ENCODE assay signal across 10 cellular contexts in genomic region chr14:99522934-99523660, GRCh38. TPM values are rescaled to one million over a fixed set of nuclear protein-coding genes. Genes with fewer than 3 reads are reported as not detected.
A peak's percentile ranks its signal among the peaks of the same experiment; 100 is the strongest.
DNase-seq lines count a peak whose midpoint lies in the region; ATAC-seq, FAIRE-seq and TF ChIP-seq lines count a peak whose summit lies in the region.
"Had no signal": no experiment of that assay in that cellular context is flagged by ENCODE, and none has a peak within 500 bp of the region (broad histone marks: within the 10 kb centered on the region; RNA-seq: fewer than 3 reads in every experiment).

No MANE protein-coding gene starts in this region.

- H3K4me3 ChIP-seq in WI38 (ENCODE audit: low read depth, low read length) (peak overlapping the region; percentile 23; the same call in 1 of the 2 replicates), breast epithelium (no peak overlapping the region)

- ATAC-seq in left ventricle myocardium superior = no peak
- ATAC-seq: esophagus mucosa had no signal

- H3K9me3 ChIP-seq in breast epithelium = no peaks in the 10 kb centered on the region

- no peak overlapping the region for H3K27ac ChIP-seq in breast epithelium

- H3K36me3 ChIP-seq in breast epithelium = no peaks in the 10 kb centered on the region

- no peaks in the 10 kb centered on the region for H3K27me3 ChIP-seq in breast epithelium

- peak; percentile 85 for FAIRE-seq in G401.6 (lab: Jason Lieb, UNC)
- FAIRE-seq in frontal cortex (lab: Jason Lieb, UNC) = no peak

- no peak for TF ChIP-seq POLR2A in breast epithelium (IDR thresholded peaks at IDR 0.05)

- TF ChIP-seq CTCF in WI38 (IDR thresholded peaks at IDR 0.05; ENCODE audit: low read depth, low read length) (no peak), progenitor cell of endocrine pancreas (IDR thresholded peaks at IDR 0.05; ENCODE audit: unreplicated experiment) (no peak), breast epithelium (IDR thresholded peaks at IDR 0.05) (no peak)

- intact Hi-C loops in left ventricle myocardium superior (cut with micrococcal nuclease) = loop anchor here (5.0 kb wide), 1 partner anchor 104 kb away; no protein-coding TSS in a partner anchor
- intact Hi-C loops in breast epithelium (cut with DNase I; ENCODE audit: low total_unique reads) = no loop called here

- DNase-seq in left ventricle myocardium superior (peak; percentile 19), progenitor cell of endocrine pancreas (ENCODE audit: low spot score, unreplicated experiment) (no peak), DMS79 treated with DMSO at 0.1 percent for 48 hours (lab: John Stamatoyannopoulos, UW) (no peak), breast epithelium (ENCODE audit: low spot score in 2 of 2) (no peak), frontal cortex (ENCODE audit: low spot score in 2 of 2) (no peak)
- no peak for DNase-seq in stimulated activated naive CD4-positive, alpha-beta T cell treated with Interleukin-2 at 50 U/mL for 16 hours (lab: John Stamatoyannopoulos, UW)
- DNase-seq: NCI-H524 treated with DMSO at 0.1 percent for 48 hours had no signal

- H3K27ac Mint-ChIP-seq in progenitor cell of endocrine pancreas = peak overlapping the region; percentile 91

- H3K4me1 Mint-ChIP-seq in progenitor cell of endocrine pancreas (ENCODE audit: low read depth) = peaks cover 37% of the 10 kb centered on the region

- no peaks in the 10 kb centered on the region for H3K9me3 Mint-ChIP-seq in progenitor cell of endocrine pancreas (ENCODE audit: low read depth)

- H3K4me1 ChIP-seq in breast epithelium = peaks cover 0 to 8% of the 10 kb centered on the region in 2 donors

- H3K4me3 Mint-ChIP-seq in progenitor cell of endocrine pancreas (ENCODE audit: low read depth) = peak overlapping the region; percentile 11

- H3K27me3 Mint-ChIP-seq in progenitor cell of endocrine pancreas = no peaks in the 10 kb centered on the region

- H3K36me3 Mint-ChIP-seq in progenitor cell of endocrine pancreas (ENCODE audit: insufficient read depth) = no peaks in the 10 kb centered on the region

RNA-seq across cellular contexts. Expression of gene CCNK, which starts 41.9 kb away (rescaled TPM):
- total RNA-seq in left ventricle myocardium superior (37.5 TPM), progenitor cell of endocrine pancreas (64.1 and 64.8 TPM in 2 replicates), breast epithelium (10 to 100 TPM; 23.0 to 29.0 (median 23.9) TPM), frontal cortex (19.2 TPM)

RNA-seq across cellular contexts. Expression of gene SETD3, which starts 42.4 kb away (rescaled TPM):
- total RNA-seq in left ventricle myocardium superior (99.1 TPM), progenitor cell of endocrine pancreas (46.0 and 51.7 TPM in 2 replicates), breast epithelium (100 to 1,000 TPM in 1 of 3 donors, 10 to 100 TPM in 2; 79.0 to 101 (median 89.9) TPM), frontal cortex (119 TPM)
